In genomic region chr1:224783006-224783651, GRCh38 we compare ENCODE assay signal across 11 cellular contexts.
DNase-seq lines count a peak whose midpoint lies in the region; ATAC-seq lines count a peak whose summit lies in the region.
"Had no signal": no experiment of that assay in that cellular context is flagged by ENCODE, and none has a peak within 500 bp of the region (broad histone marks: within the 10 kb centered on the region; RNA-seq: fewer than 3 reads in every experiment).

No MANE protein-coding gene starts in this region.

- ATAC-seq in GM18498 (IDR thresholded peaks at IDR 0.05; ENCODE audit: unreplicated experiment) (peak; percentile 73), GM21390 (IDR thresholded peaks at IDR 0.05; ENCODE audit: unreplicated experiment) (peak; percentile 73), HG03439 (IDR thresholded peaks at IDR 0.05; ENCODE audit: unreplicated experiment) (peak; percentile 51)
- no peak for ATAC-seq in effector memory CD8-positive, alpha-beta T cell (replicated peaks)
- ATAC-seq: gastroesophageal sphincter had no signal

- H3K36me3 Mint-ChIP-seq in effector memory CD8-positive, alpha-beta T cell (ENCODE audit: insufficient read depth): no peaks in the 10 kb centered on the region

- no peak overlapping the region for H3K27ac Mint-ChIP-seq in effector memory CD8-positive, alpha-beta T cell

- H3K9me3 Mint-ChIP-seq in effector memory CD8-positive, alpha-beta T cell: no peaks in the 10 kb centered on the region

- no peak overlapping the region for H3K4me3 Mint-ChIP-seq in effector memory CD8-positive, alpha-beta T cell

- DNase-seq in RPMI8226 (peak; percentile 45), SIG-M5 treated with dmso at 0.1 percent for 504 hours (lab: John Stamatoyannopoulos, UW; ENCODE audit: unreplicated experiment) (no peak), SIG-M5 (lab: John Stamatoyannopoulos, UW) (no peak)
- DNase-seq in effector memory CD8-positive, alpha-beta T cell: no peak
- no peak for DNase-seq in activated CD4-positive, alpha-beta T cell treated with anti-CD3 and anti-CD28 coated beads, Interleukin-2, amount 50 U/mL, for 4 hours
- DNase-seq: aorta, T1000 had no signal

- peaks cover 10 to 11% of the 10 kb centered on the region in 2 donors for H3K4me1 Mint-ChIP-seq in effector memory CD8-positive, alpha-beta T cell (ENCODE audit: low read depth in 2 of 2)

- H3K27me3 Mint-ChIP-seq in effector memory CD8-positive, alpha-beta T cell: peaks cover 29 to 59% of the 10 kb centered on the region in 2 donors
